17 cellular contexts compared by ENCODE assay signal in genomic region chr1:94903318-94904009, GRCh38. TPM values are rescaled to one million over a fixed set of nuclear protein-coding genes. Genes with fewer than 3 reads are reported as not detected.
DNase-seq lines count a peak whose midpoint lies in the region; ATAC-seq, FAIRE-seq and TF ChIP-seq lines count a peak whose summit lies in the region.
"Had no signal": no experiment of that assay in that cellular context is flagged by ENCODE, and none has a peak within 500 bp of the region (broad histone marks: within the 10 kb centered on the region; RNA-seq: fewer than 3 reads in every experiment).

No MANE protein-coding gene starts in this region.

- no peak for DNase-seq in HCT116 (ENCODE audit: low read depth, low spot score)
- no peak for DNase-seq in SK-N-SH
- no peak for DNase-seq in kidney
- DNase-seq in smooth muscle cell (lab: John Stamatoyannopoulos, UW; ENCODE audit: unreplicated experiment): no peak
- DNase-seq in effector memory CD4-positive, alpha-beta T cell: no peak
- no peak for DNase-seq in NCI-H510A (lab: John Stamatoyannopoulos, UW)
- DNase-seq: activated CD8-positive, alpha-beta T cell treated with anti-CD3 and anti-CD28 coated beads for 36 hours; aorta; dorsolateral prefrontal cortex; GDM1; GOT3; stimulated activated CD4-positive, alpha-beta T cell treated with anti-CD3 and anti-CD28 coated beads, Interleukin-4, amount 100 ng/mL, for 24 hours had no signal

- H3K27ac ChIP-seq in HCT116 (ENCODE audit: low read depth, low read length): no peak overlapping the region
- peak overlapping the region; percentile 33 to 34; a peak in 3 of 4 replicates for H3K27ac ChIP-seq in SK-N-SH (ENCODE audit: low read depth in 2 of 2, low read length in 1 of 2)
- peak overlapping the region; percentile 14 to 83 for H3K27ac ChIP-seq in kidney (ENCODE audit: low read depth in 2 of 2, low read length in 2 of 2)
- peak overlapping the region; percentile 73 for H3K27ac ChIP-seq in smooth muscle cell (ENCODE audit: low read depth)
- H3K27ac ChIP-seq in effector memory CD4-positive, alpha-beta T cell (ENCODE audit: insufficient read depth, low read length, poor library complexity, severe bottlenecking): no peak overlapping the region
- H3K27ac ChIP-seq: C4-2B had no signal

- WGBS in SK-N-SH (ENCODE audit: low lambda C conversion rate): 82% methylated on average over 7 of the region's 7 CpGs
- 62% methylated on average over 7 of the region's 7 CpGs for WGBS in smooth muscle cell (ENCODE audit: low lambda C conversion rate)

- POLR2A ChIA-PET in HCT116 (lab: Charles Lee): no interaction called here
- POLR2A ChIA-PET in SK-N-SH (lab: Yijun Ruan, JAX): no interaction called here

- H3K79me2 ChIP-seq in HCT116 (ENCODE audit: insufficient read depth, low read length) (peaks cover 56% of the 10 kb centered on the region), SK-N-SH (ENCODE audit: insufficient read depth) (peaks cover 91% of the 10 kb centered on the region), smooth muscle cell (ENCODE audit: low read depth) (peaks cover 92% of the 10 kb centered on the region)

- no TSS peak for BruUV-seq in HCT116 (replicated peaks; lab: Mats Ljungman, UMichigan)

- TF ChIP-seq POLR2A in HCT116 (IDR thresholded peaks at IDR 0.05; ENCODE audit: borderline replicate concordance, extremely low read depth, insufficient read depth, insufficient read length): no peak

- ATAC-seq in HCT116 (no peak), HG03135 (IDR thresholded peaks at IDR 0.05; ENCODE audit: unreplicated experiment) (no peak), HG03097 (IDR thresholded peaks at IDR 0.05; ENCODE audit: low FRiP score, unreplicated experiment) (no peak)
- ATAC-seq: activated CD8-positive, alpha-beta T cell treated with anti-CD3 and anti-CD28 coated beads for 36 hours; activated T-helper 17 cell treated with anti-CD3 and anti-CD28 coated beads, Interleukin-2, amount 50 U/mL, for 72 hours had no signal

- H2AFZ ChIP-seq in HCT116 (ENCODE audit: low read depth, low read length, poor library complexity, severe bottlenecking) (no peak overlapping the region), SK-N-SH (ENCODE audit: low read depth) (no peak overlapping the region), smooth muscle cell (ENCODE audit: low read depth) (no peak overlapping the region)

- intact Hi-C loops in HCT116 (cut with micrococcal nuclease): no loop called here
- intact Hi-C loops in kidney (cut with DNase I): no loop called here

- H3K27me3 ChIP-seq in HCT116 (ENCODE audit: insufficient read depth, low read length) (no peaks in the 10 kb centered on the region), SK-N-SH (ENCODE audit: insufficient read depth) (no peaks in the 10 kb centered on the region), smooth muscle cell (ENCODE audit: low read depth) (no peaks in the 10 kb centered on the region)
- H3K27me3 ChIP-seq in effector memory CD4-positive, alpha-beta T cell (replicated peaks; ENCODE audit: control insufficient read depth, insufficient read depth, low read length, poor library complexity, severe bottlenecking): no peaks in the 10 kb centered on the region
- H3K27me3 ChIP-seq: dorsolateral prefrontal cortex had no signal

- peaks cover 4% of the 10 kb centered on the region; the same call in 1 of the 2 replicates for H4K20me1 ChIP-seq in HCT116 (ENCODE audit: insufficient read depth)
- peaks cover 67% of the 10 kb centered on the region for H4K20me1 ChIP-seq in SK-N-SH (ENCODE audit: insufficient read depth)
- peaks cover 98% of the 10 kb centered on the region for H4K20me1 ChIP-seq in smooth muscle cell (ENCODE audit: low read depth)

- H3K4me3 ChIP-seq in HCT116 (replicated peaks in 1 of 2; ENCODE audit: low read depth in 1 of 2, low read length in 2 of 2) (no peak overlapping the region), SK-N-SH (ENCODE audit: low read depth in 2 of 2, low read length in 1 of 2) (no peak overlapping the region), kidney (ENCODE audit: low read length in 2 of 2) (no peak overlapping the region), smooth muscle cell (no peak overlapping the region)
- H3K4me3 ChIP-seq in effector memory CD4-positive, alpha-beta T cell (ENCODE audit: insufficient read depth, low read depth, low read length, poor library complexity, severe bottlenecking): no peak overlapping the region
- H3K4me3 ChIP-seq: dorsolateral prefrontal cortex had no signal

- H3K4me1 ChIP-seq in HCT116 (ENCODE audit: control insufficient read depth in 1 of 2, insufficient read depth in 2 of 2, low read length in 2 of 2) (peaks cover 9 to 43% of the 10 kb centered on the region in 2 experiments), SK-N-SH (ENCODE audit: control insufficient read depth in 1 of 2, insufficient read depth in 2 of 2, low read depth in 1 of 2, low read length in 1 of 2) (peaks cover 12 to 35% of the 10 kb centered on the region in 2 experiments; a peak in 3 of 4 replicates), kidney (ENCODE audit: control insufficient read depth in 1 of 2, insufficient read depth in 1 of 2, low read depth in 1 of 2, low read length in 2 of 2) (peaks cover 27 to 44% of the 10 kb centered on the region in 2 donors), smooth muscle cell (ENCODE audit: low read depth) (peaks cover 6% of the 10 kb centered on the region)
- H3K4me1 ChIP-seq in effector memory CD4-positive, alpha-beta T cell (ENCODE audit: control insufficient read depth, insufficient read depth, low read length, poor library complexity, severe bottlenecking): no peaks in the 10 kb centered on the region

- RAD21 ChIA-PET in HCT116 (lab: Charles Lee; ENCODE audit: low non-redundant PET in 1 of 2, low total read pairs in 2 of 2, uncharacterized antibody in 2 of 2, unreplicated experiment in 2 of 2): no interaction called here

- TF ChIP-seq RAD21 in HCT116 (IDR thresholded peaks at IDR 0.05; ENCODE audit: low read depth) (no peak), SK-N-SH (IDR thresholded peaks at IDR 0.05; ENCODE audit: low read length) (no peak)

- H3K9me3 ChIP-seq in HCT116 (ENCODE audit: control insufficient read depth in 1 of 2, insufficient read depth in 1 of 2, low read depth in 1 of 2, low read length in 2 of 2) (no peaks in the 10 kb centered on the region), SK-N-SH (no peaks in the 10 kb centered on the region), kidney (ENCODE audit: control insufficient read depth in 1 of 2, low read length in 2 of 2) (no peaks in the 10 kb centered on the region), smooth muscle cell (replicated peaks; ENCODE audit: low read depth) (no peaks in the 10 kb centered on the region)
- H3K9me3 ChIP-seq in effector memory CD4-positive, alpha-beta T cell (ENCODE audit: control insufficient read depth, low read length): no peaks in the 10 kb centered on the region

- peaks cover 11 to 17% of the 10 kb centered on the region in 2 experiments; a peak in 1 of 4 replicates for H3K36me3 ChIP-seq in HCT116 (ENCODE audit: control insufficient read depth in 1 of 2, insufficient read depth in 2 of 2, low read length in 2 of 2)
- H3K36me3 ChIP-seq in SK-N-SH (replicated peaks in 1 of 2; ENCODE audit: control insufficient read depth in 1 of 2, insufficient read depth in 2 of 2, low read length in 1 of 2): peaks cover 50 to 63% of the 10 kb centered on the region in 2 experiments
- H3K36me3 ChIP-seq in kidney (ENCODE audit: control insufficient read depth in 1 of 2, insufficient read depth in 2 of 2, low read length in 2 of 2): peaks cover 21 to 22% of the 10 kb centered on the region in 2 donors
- H3K36me3 ChIP-seq in smooth muscle cell (ENCODE audit: low read depth): peaks cover 17% of the 10 kb centered on the region
- no peaks in the 10 kb centered on the region for H3K36me3 ChIP-seq in effector memory CD4-positive, alpha-beta T cell (ENCODE audit: control insufficient read depth, insufficient read depth, low read length)

- TF ChIP-seq EP300 in SK-N-SH (IDR thresholded peaks at IDR 0.05; ENCODE audit: borderline replicate concordance in 1 of 2, low read depth in 1 of 2, low read length in 1 of 2): no peak

- no peaks in the 10 kb centered on the region for H3K9me2 ChIP-seq in HCT116 (ENCODE audit: insufficient read depth)
- no peaks in the 10 kb centered on the region for H3K9me2 ChIP-seq in SK-N-SH

- peaks cover 24% of the 10 kb centered on the region for H3F3A ChIP-seq in SK-N-SH (replicated peaks; ENCODE audit: insufficient read depth)
- peaks cover 22% of the 10 kb centered on the region for H3F3A ChIP-seq in smooth muscle cell (ENCODE audit: low read depth)

- 0 out of 2 replicates have a peak overlapping the region, but pooled peaks have one; percentile 20 for H3K4me2 ChIP-seq in HCT116 (ENCODE audit: low read length)
- no peak overlapping the region for H3K4me2 ChIP-seq in SK-N-SH
- peak overlapping the region; percentile 40 for H3K4me2 ChIP-seq in smooth muscle cell

- no peak for FAIRE-seq in kidney (lab: Jason Lieb, UNC)
- FAIRE-seq: GM18507 had no signal

- TF ChIP-seq CTCF in HCT116 (IDR thresholded peaks at IDR 0.05 in 2 of 3, conservative IDR thresholded peaks at IDR 0.05 in 1 of 3; ENCODE audit: borderline replicate concordance in 1 of 3, insufficient read depth in 1 of 3, low read depth in 2 of 3, low read length in 2 of 3) (no peak), SK-N-SH (IDR thresholded peaks at IDR 0.05) (no peak), kidney (IDR thresholded peaks at IDR 0.05; ENCODE audit: borderline replicate concordance, extremely low read depth, insufficient read depth) (no peak), smooth muscle cell (IDR thresholded peaks at IDR 0.05; ENCODE audit: borderline replicate concordance, insufficient read depth, poor library complexity, severe bottlenecking) (no peak)

- CTCF ChIA-PET in HCT116 (lab: Charles Lee) (interaction anchor here (0.9 to 1.6 kb wide), 3 partner anchors 49 to 140 kb away, joined by 3 to 6 read pairs (median 4); no protein-coding TSS in a partner anchor), SK-N-SH (lab: Yijun Ruan, JAX) (interaction anchor here (0.8 to 4.5 kb wide), 4 partner anchors 41 to 140 kb away, joined by 3 to 16 read pairs (median 10); no protein-coding TSS in a partner anchor)

- H3K9ac ChIP-seq in HCT116 (ENCODE audit: low read length) (no peak overlapping the region), SK-N-SH (no peak overlapping the region), kidney (ENCODE audit: low read length in 2 of 2) (no peak overlapping the region), smooth muscle cell (ENCODE audit: low read depth) (peak overlapping the region; percentile 11)

TF ChIP-seq in HCT116, 20 proteins besides CTCF, POLR2A, EP300 and RAD21 (continues in another document):
- TF ChIP-seq ZNF274 (IDR thresholded peaks at IDR 0.05; ENCODE audit: low read depth, low read length) (no peak), POLR2AphosphoS5 (IDR thresholded peaks at IDR 0.05; ENCODE audit: low read depth, low read length) (no peak)

TF ChIP-seq in SK-N-SH, 30 proteins besides CTCF, POLR2A, EP300 and RAD21 (continues in another document):
- no peak for TF ChIP-seq NFIC (IDR thresholded peaks at IDR 0.05; ENCODE audit: borderline replicate concordance)

RNA-seq across cellular contexts. Expression of gene CNN3, which starts 23.4 kb away (rescaled TPM):
- 109 TPM for total RNA-seq in HCT116 (2021; ENCODE audit: unreplicated experiment)
- 118 and 120 TPM in 2 replicates for polyA plus RNA-seq in HCT116 (2012)
- polyA plus RNA-seq in SK-N-SH (2012; rRNA removed): 204 and 242 TPM in 2 replicates
- 282 and 327 TPM in 2 replicates for polyA plus RNA-seq in SK-N-SH (2012; cell fraction: cytosol; rRNA removed)
- polyA plus RNA-seq in SK-N-SH (2012; cell fraction: nucleus; rRNA removed): 113 and 197 TPM in 2 replicates
- 291 TPM for total RNA-seq in kidney
- polyA plus RNA-seq in kidney (ENCODE audit: insufficient read depth, low read depth, low replicate concordance): 232 TPM
- total RNA-seq in smooth muscle cell: 467 and 525 TPM in 2 replicates
- polyA plus RNA-seq in smooth muscle cell: 545 and 633 TPM in 2 replicates

Comparison
In these comparisons a context has a peak if more than half of its experiments do, and no peak if none do; other contexts are left out.
1. H3K27ac ChIP-seq: peak in SK-N-SH (2 of 2), kidney (2 of 2) and smooth muscle cell (single experiment); none in HCT116 (single experiment) and effector memory CD4-positive, alpha-beta T cell (single experiment).
2. Of the 11 proteins assayed by ChIP-seq in both SK-N-SH and HCT116: peak only in SK-N-SH: JUND; only in HCT116: none; in both: none; in neither: 10.